15 cellular contexts compared by ENCODE assay signal in the genomic region with DNA sequence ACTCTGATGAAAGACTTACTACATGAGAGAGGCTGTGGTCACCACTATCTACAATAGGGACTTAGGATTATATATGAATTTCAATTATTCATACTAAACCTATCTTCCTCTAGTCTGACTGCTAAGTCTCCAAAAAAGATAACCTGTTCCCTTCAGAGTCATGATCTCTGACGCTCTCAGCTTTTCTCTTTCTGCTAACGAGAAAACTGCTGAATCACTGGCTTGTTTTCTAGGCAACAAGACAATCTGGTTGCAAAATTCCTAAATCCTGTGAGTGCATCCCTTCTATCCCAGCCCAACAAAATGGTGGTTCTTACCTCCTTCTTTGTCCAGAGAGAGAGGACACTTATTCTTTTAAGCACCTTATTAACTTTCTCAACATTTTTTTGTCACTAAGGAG.
DNase-seq lines count a peak whose midpoint lies in the region; ATAC-seq and TF ChIP-seq lines count a peak whose summit lies in the region.
"Had no signal": no experiment of that assay in that cellular context is flagged by ENCODE, and none has a peak within 500 bp of the region (broad histone marks: within the 10 kb centered on the region; RNA-seq: fewer than 3 reads in every experiment).

No MANE protein-coding gene starts in this region.

- no peaks in the 10 kb centered on the region for H3K4me1 Mint-ChIP-seq in Caco-2 (ENCODE audit: low read depth, unreplicated experiment)
- H3K4me1 Mint-ChIP-seq in activated CD8-positive, alpha-beta memory T cell treated with anti-CD3 and anti-CD28 coated beads, Interleukin-2, amount 10 ng/mL, durations not matched to agents 7 days and 5 days: peaks cover 12% of the 10 kb centered on the region

- peak; percentile 29 for ATAC-seq in Right ventricle myocardium superior (ENCODE audit: poor library complexity)
- no peak for ATAC-seq in activated CD8-positive, alpha-beta memory T cell treated with anti-CD3 and anti-CD28 coated beads, Interleukin-2, amount 10 ng/mL, durations not matched to agents 7 days and 5 days
- ATAC-seq: body of pancreas had no signal

- peaks cover 7% of the 10 kb centered on the region for H3K27me3 Mint-ChIP-seq in Caco-2 (ENCODE audit: insufficient read depth, unreplicated experiment)
- H3K27me3 Mint-ChIP-seq in activated CD8-positive, alpha-beta memory T cell treated with anti-CD3 and anti-CD28 coated beads, Interleukin-2, amount 10 ng/mL, durations not matched to agents 7 days and 5 days: peaks cover 17% of the 10 kb centered on the region

- H3K4me2 ChIP-seq in skeletal muscle satellite cell (ENCODE audit: low read length): peak overlapping the region; percentile 42

- H3K4me1 ChIP-seq in skeletal muscle satellite cell (ENCODE audit: control insufficient read depth, insufficient read depth, low read length): peaks cover 24% of the 10 kb centered on the region
- no peaks in the 10 kb centered on the region for H3K4me1 ChIP-seq in Caco-2
- H3K4me1 ChIP-seq: BE2C, body of pancreas had no signal

- H3K36me3 ChIP-seq in skeletal muscle satellite cell (ENCODE audit: insufficient read depth, low read length) (no peaks in the 10 kb centered on the region), Caco-2 (ENCODE audit: control insufficient read depth, insufficient read depth, low read length) (no peaks in the 10 kb centered on the region)
- H3K36me3 ChIP-seq: BE2C had no signal

- POLR2A ChIA-PET in Caco-2 (lab: Charles Lee): no interaction called here

- DNase-seq in GM03348 (ENCODE audit: low spot score) (peak; percentile 19), OCI-M1 (lab: John Stamatoyannopoulos, UW) (peak; percentile 75), Right ventricle myocardium superior (no peak), Caco-2 (no peak), NCI-H526 (lab: John Stamatoyannopoulos, UW) (no peak)
- DNase-seq in activated CD8-positive, alpha-beta memory T cell treated with anti-CD3 and anti-CD28 coated beads, Interleukin-2, amount 10 ng/mL, durations not matched to agents 7 days and 5 days: no peak
- no peak for DNase-seq in stimulated activated CD4-positive, alpha-beta T cell treated with anti-CD3 and anti-CD28 coated beads, Interleukin-12 subunit alpha, Interleukin-12 subunit beta, amount 100 ng/mL, for 4 hours
- DNase-seq: activated B cell treated with CpG ODN at 0.5 μM for 24 hours; activated gamma-delta T cell treated with Interleukin-2 at 50 U/mL for 16 hours; BE2C; body of pancreas; NCI-H1930; stimulated activated naive CD4-positive, alpha-beta T cell had no signal

- no peak overlapping the region for H3K4me3 ChIP-seq in skeletal muscle satellite cell (ENCODE audit: low read length)
- H3K4me3 ChIP-seq in Caco-2 (ENCODE audit: low read depth, low read length): no peak overlapping the region
- H3K4me3 ChIP-seq: body of pancreas had no signal

- H3K36me3 Mint-ChIP-seq in Caco-2 (ENCODE audit: insufficient read depth, unreplicated experiment): no peaks in the 10 kb centered on the region
- no peaks in the 10 kb centered on the region for H3K36me3 Mint-ChIP-seq in activated CD8-positive, alpha-beta memory T cell treated with anti-CD3 and anti-CD28 coated beads, Interleukin-2, amount 10 ng/mL, durations not matched to agents 7 days and 5 days
- H3K36me3 Mint-ChIP-seq: natural killer cell treated with Interleukin-12 subunit alpha and Interleukin-12 subunit beta and Interleukin-15 and Interleukin-18, amount 100 ng/mL, for 72 hours had no signal

- intact Hi-C loops in Right ventricle myocardium superior (cut with DNase I) (no loop called here), Caco-2 (cut with micrococcal nuclease; ENCODE audit: unreplicated experiment) (no loop called here)

- no peaks in the 10 kb centered on the region for H3K9me3 ChIP-seq in skeletal muscle satellite cell (replicated peaks; ENCODE audit: low read length)
- no peaks in the 10 kb centered on the region for H3K9me3 ChIP-seq in Caco-2
- H3K9me3 ChIP-seq: BE2C, body of pancreas had no signal

- BruUV-seq in Caco-2 (replicated peaks; lab: Mats Ljungman, UMichigan): no TSS peak

- H3K9me3 Mint-ChIP-seq in Caco-2 (ENCODE audit: unreplicated experiment): no peaks in the 10 kb centered on the region
- no peaks in the 10 kb centered on the region for H3K9me3 Mint-ChIP-seq in activated CD8-positive, alpha-beta memory T cell treated with anti-CD3 and anti-CD28 coated beads, Interleukin-2, amount 10 ng/mL, durations not matched to agents 7 days and 5 days (ENCODE audit: low read depth)
- H3K9me3 Mint-ChIP-seq: activated B cell treated with CpG ODN at 0.5 μM for 24 hours; natural killer cell treated with Interleukin-12 subunit alpha and Interleukin-12 subunit beta and Interleukin-15 and Interleukin-18, amount 100 ng/mL, for 72 hours had no signal

- no peak overlapping the region for H3K4me3 Mint-ChIP-seq in Caco-2 (ENCODE audit: unreplicated experiment)
- H3K4me3 Mint-ChIP-seq in activated CD8-positive, alpha-beta memory T cell treated with anti-CD3 and anti-CD28 coated beads, Interleukin-2, amount 10 ng/mL, durations not matched to agents 7 days and 5 days: no peak overlapping the region
- H3K4me3 Mint-ChIP-seq: activated B cell treated with CpG ODN at 0.5 μM for 24 hours; natural killer cell treated with Interleukin-12 subunit alpha and Interleukin-12 subunit beta and Interleukin-15 and Interleukin-18, amount 100 ng/mL, for 72 hours had no signal

- no peaks in the 10 kb centered on the region for H3K27me3 ChIP-seq in skeletal muscle satellite cell (ENCODE audit: control insufficient read depth, insufficient read depth, low read length)
- no peaks in the 10 kb centered on the region; the same call in none of the 2 replicates for H3K27me3 ChIP-seq in Caco-2 (replicated peaks; ENCODE audit: control insufficient read depth, insufficient read depth, low read length)
- H3K27me3 ChIP-seq: body of pancreas had no signal

- no peak overlapping the region for H3K9ac ChIP-seq in skeletal muscle satellite cell (ENCODE audit: low read depth, low read length)

- CTCF ChIA-PET in Caco-2 (lab: Charles Lee): no interaction called here
- CTCF ChIA-PET in activated CD8-positive, alpha-beta memory T cell treated with anti-CD3 and anti-CD28 coated beads, Interleukin-2, amount 10 ng/mL, durations not matched to agents 7 days and 5 days (lab: Charles Lee): interaction anchor here (1.1 kb wide), 1 partner anchor 14 kb away, joined by 3 read pairs; no protein-coding TSS in a partner anchor

- TF ChIP-seq CTCF in Caco-2 (IDR thresholded peaks at IDR 0.05; ENCODE audit: insufficient read depth in 1 of 2, low read depth in 1 of 2, low read length in 1 of 2, severe bottlenecking in 1 of 2, unreplicated experiment in 1 of 2): no peak

- H3K27ac Mint-ChIP-seq in Caco-2 (ENCODE audit: unreplicated experiment): no peak overlapping the region
- H3K27ac Mint-ChIP-seq in activated CD8-positive, alpha-beta memory T cell treated with anti-CD3 and anti-CD28 coated beads, Interleukin-2, amount 10 ng/mL, durations not matched to agents 7 days and 5 days: no peak overlapping the region
- H3K27ac Mint-ChIP-seq: activated B cell treated with CpG ODN at 0.5 μM for 24 hours; natural killer cell treated with Interleukin-12 subunit alpha and Interleukin-12 subunit beta and Interleukin-15 and Interleukin-18, amount 100 ng/mL, for 72 hours had no signal

Comparison
In these comparisons a context has a peak if more than half of its experiments do, and no peak if none do; other contexts are left out.
1. DNase-seq: peak in GM03348 (single experiment) and OCI-M1 (single experiment); none in Right ventricle myocardium superior (single experiment), Caco-2 (0 of 2), activated CD8-positive, alpha-beta memory T cell treated with anti-CD3 and anti-CD28 coated beads, Interleukin-2, amount 10 ng/mL, durations not matched to agents 7 days and 5 days (single experiment), stimulated activated CD4-positive, alpha-beta T cell treated with anti-CD3 and anti-CD28 coated beads, Interleukin-12 subunit alpha, Interleukin-12 subunit beta, amount 100 ng/mL, for 4 hours (single experiment) and NCI-H526 (0 of 2).